ENCODE assay signal across 16 cellular contexts in genomic region chr17:29126268-29126923, GRCh38. TPM values are rescaled to one million over a fixed set of nuclear protein-coding genes. Genes with fewer than 3 reads are reported as not detected.
DNase-seq lines count a peak whose midpoint lies in the region; ATAC-seq and TF ChIP-seq lines count a peak whose summit lies in the region.
"Had no signal": no experiment of that assay in that cellular context is flagged by ENCODE, and none has a peak within 500 bp of the region (broad histone marks: within the 10 kb centered on the region; RNA-seq: fewer than 3 reads in every experiment).

No MANE protein-coding gene starts in this region.

- H3K4me1 ChIP-seq in left ventricle myocardium inferior = peaks cover 76% of the 10 kb centered on the region

- H3K27me3 ChIP-seq in left ventricle myocardium inferior (ENCODE audit: low read depth) (no peaks in the 10 kb centered on the region), H7 (ENCODE audit: control insufficient read depth, insufficient read depth, low read length) (no peaks in the 10 kb centered on the region)
- H3K27me3 ChIP-seq: suprapubic skin had no signal

- no peak overlapping the region for H3K4me3 Mint-ChIP-seq in dendritic cell treated with granulocyte-macrophage colony-stimulating factor and Interleukin-4, amounts not matched to agents 40 ng/mL and 50 ng/mL, for 4 days
- H3K4me3 Mint-ChIP-seq: T-cell had no signal

- DNase-seq in left ventricle myocardium inferior (no peak), left cardiac atrium (no peak), NOMO-1 treated with DMSO at 0.1 percent for 48 hours (lab: John Stamatoyannopoulos, UW; ENCODE audit: unreplicated experiment) (peak; percentile 44), NCI-H446 treated with DMSO at 0.1 percent for 48 hours (lab: John Stamatoyannopoulos, UW) (no peak), NCI-H2227 treated with DMSO at 0.1 percent for 48 hours (lab: John Stamatoyannopoulos, UW) (no peak), kidney tubule cell (ENCODE audit: low spot score) (no peak), H7 (no peak)
- DNase-seq: activated effector memory CD4-positive, alpha-beta T cell treated with anti-CD3 and anti-CD28 coated beads, Interleukin-2, amount 50 U/mL, for 16 hours; GF-D8; NCI-H1048; NCI-H2107; NCI-H82; stimulated activated CD4-positive, alpha-beta T cell treated with anti-CD3 and anti-CD28 coated beads, Interleukin-4, amount 100 ng/mL, for 1 hour; T-cell had no signal

- no peak for ATAC-seq in left cardiac atrium
- ATAC-seq: T-cell had no signal

- H3K36me3 Mint-ChIP-seq in dendritic cell treated with granulocyte-macrophage colony-stimulating factor and Interleukin-4, amounts not matched to agents 40 ng/mL and 50 ng/mL, for 4 days (ENCODE audit: low read depth) = peaks cover 89% of the 10 kb centered on the region

- intact Hi-C loops in left ventricle myocardium inferior (cut with micrococcal nuclease) = no loop called here
- intact Hi-C loops in left cardiac atrium (cut with DNase I) = no loop called here
- intact Hi-C loops in dendritic cell treated with granulocyte-macrophage colony-stimulating factor and Interleukin-4, amounts not matched to agents 40 ng/mL and 50 ng/mL, for 4 days (cut with micrococcal nuclease) = no loop called here

- peaks cover 40% of the 10 kb centered on the region for H3K36me3 ChIP-seq in left ventricle myocardium inferior
- no peaks in the 10 kb centered on the region; the same call in 1 of the 2 replicates for H3K36me3 ChIP-seq in H7 (replicated peaks; ENCODE audit: control insufficient read depth, insufficient read depth, low read length)

- H3K9me3 Mint-ChIP-seq in dendritic cell treated with granulocyte-macrophage colony-stimulating factor and Interleukin-4, amounts not matched to agents 40 ng/mL and 50 ng/mL, for 4 days = no peaks in the 10 kb centered on the region
- H3K9me3 Mint-ChIP-seq: T-cell had no signal

- no peaks in the 10 kb centered on the region for H3K27me3 Mint-ChIP-seq in dendritic cell treated with granulocyte-macrophage colony-stimulating factor and Interleukin-4, amounts not matched to agents 40 ng/mL and 50 ng/mL, for 4 days
- H3K27me3 Mint-ChIP-seq: T-cell had no signal

- no peaks in the 10 kb centered on the region for H3K9me3 ChIP-seq in left ventricle myocardium inferior (replicated peaks)
- H3K9me3 ChIP-seq: suprapubic skin had no signal

- H3K4me1 Mint-ChIP-seq in dendritic cell treated with granulocyte-macrophage colony-stimulating factor and Interleukin-4, amounts not matched to agents 40 ng/mL and 50 ng/mL, for 4 days (ENCODE audit: low read depth) = peaks cover 70% of the 10 kb centered on the region

- H3K27ac ChIP-seq in left ventricle myocardium inferior (replicated peaks) = peak overlapping the region; percentile 66
- H3K27ac ChIP-seq: suprapubic skin had no signal

- peak overlapping the region; percentile 81 for H3K27ac Mint-ChIP-seq in dendritic cell treated with granulocyte-macrophage colony-stimulating factor and Interleukin-4, amounts not matched to agents 40 ng/mL and 50 ng/mL, for 4 days

- no peak overlapping the region for H3K4me3 ChIP-seq in left ventricle myocardium inferior
- no peak overlapping the region for H3K4me3 ChIP-seq in H7 (ENCODE audit: insufficient read depth, low read depth, low read length)
- H3K4me3 ChIP-seq: suprapubic skin had no signal

- no peak for TF ChIP-seq CTCF in left ventricle myocardium inferior (IDR thresholded peaks at IDR 0.05; ENCODE audit: borderline replicate concordance)

RNA-seq across cellular contexts. Expression of gene MYO18A, which starts 53.8 kb away (rescaled TPM):
- 397 TPM for total RNA-seq in left ventricle myocardium inferior
- 100 to 1,000 TPM; 179 to 190 TPM for total RNA-seq in left cardiac atrium
- total RNA-seq in H7 (2014; rRNA removed; shearing (Covaris generic)) = 13.5 and 16.6 TPM in 2 replicates

Comparison
In these comparisons a context has a peak if more than half of its experiments do, and no peak if none do; other contexts are left out.
1. RNA of gene MYO18A, which starts 53.8 kb away (total RNA-seq): 397 TPM in left ventricle myocardium inferior (single experiment) and 179 to 190 TPM in left cardiac atrium; 13.5 to 16.6 TPM in H7; every median in the first group is over 10 times any median in the second.